ENCODE assay signal across 12 cellular contexts in the genomic region with DNA sequence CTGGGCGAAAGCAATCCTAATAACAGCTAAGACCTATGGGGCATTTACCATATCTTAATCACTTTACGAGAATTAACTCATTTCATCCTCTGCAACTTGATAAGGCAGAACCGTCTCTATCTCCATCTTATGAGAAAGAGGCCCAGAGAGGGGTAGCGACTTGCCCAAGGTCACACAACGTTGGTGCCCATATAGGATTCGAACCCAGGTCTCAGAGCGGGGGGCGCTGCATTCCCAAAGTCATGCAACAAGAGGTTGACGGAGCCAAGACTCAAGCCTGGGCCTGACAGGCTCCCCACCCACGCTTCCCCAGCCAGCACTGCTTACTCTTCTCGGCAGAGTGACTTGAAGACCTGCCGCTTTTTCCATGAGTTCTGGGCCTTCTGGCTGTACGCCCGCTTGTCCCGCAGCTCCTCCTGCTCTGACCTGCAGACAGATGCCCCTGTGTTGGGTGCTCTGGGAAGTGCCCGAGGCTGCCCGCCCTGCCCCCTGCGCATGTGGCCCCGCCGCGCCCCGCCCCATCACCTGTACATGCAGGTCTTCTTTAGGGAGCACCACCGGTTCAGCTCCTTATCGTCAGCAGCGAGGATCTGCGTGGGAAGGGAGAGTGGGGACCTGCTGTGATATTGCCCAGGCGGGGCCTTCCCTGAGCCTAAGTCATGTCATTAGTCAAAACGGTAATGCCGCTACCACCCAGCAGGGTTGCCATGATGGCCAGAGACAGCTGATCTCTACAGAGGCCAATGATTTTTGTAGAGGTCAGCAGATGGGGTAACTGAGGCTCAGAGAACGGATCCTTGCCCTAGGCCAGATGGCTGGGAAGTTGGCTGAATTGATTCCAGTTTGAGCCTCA. TPM values are rescaled to one million over a fixed set of nuclear protein-coding genes. Genes with fewer than 3 reads are reported as not detected.
A peak's percentile ranks its signal among the peaks of the same experiment; 100 is the strongest.
DNase-seq lines count a peak whose midpoint lies in the region; TF ChIP-seq lines count a peak whose summit lies in the region.
"Had no signal": no experiment of that assay in that cellular context is flagged by ENCODE, and none has a peak within 500 bp of the region (broad histone marks: within the 10 kb centered on the region; RNA-seq: fewer than 3 reads in every experiment).

No MANE protein-coding gene starts in this region.

- H3K27ac Mint-ChIP-seq in neural crest cell (ENCODE audit: unreplicated experiment), result no peak overlapping the region

- TF ChIP-seq CTCF in GM10266 (IDR thresholded peaks at IDR 0.05; ENCODE audit: control insufficient read depth, insufficient read depth, low read depth, missing control alignments) (no peak), HL-60 (IDR thresholded peaks at IDR 0.05; ENCODE audit: insufficient read depth, low read length) (no peak), brain microvascular endothelial cell (IDR thresholded peaks at IDR 0.05; ENCODE audit: low read depth, low read length, missing control alignments) (peak; percentile 41), neural crest cell (conservative IDR thresholded peaks at IDR 0.05) (peak; percentile 34)

- peak overlapping the region; percentile 50; the same call in 1 of the 2 replicates for H3K27ac ChIP-seq in HL-60 (replicated peaks)
- no peak overlapping the region for H3K27ac ChIP-seq in brain microvascular endothelial cell

- H3K27me3 ChIP-seq in HL-60 (ENCODE audit: insufficient read depth, poor library complexity, severe bottlenecking) (no peaks in the 10 kb centered on the region), brain microvascular endothelial cell (replicated peaks) (no peaks in the 10 kb centered on the region)

- no peaks in the 10 kb centered on the region for H3K4me1 Mint-ChIP-seq in neural crest cell

- no peaks in the 10 kb centered on the region for H3K27me3 Mint-ChIP-seq in neural crest cell (ENCODE audit: low read depth)

- H3K36me3 ChIP-seq in brain microvascular endothelial cell (replicated peaks), result peaks cover 67% of the 10 kb centered on the region

- H3K4me3 Mint-ChIP-seq in neural crest cell, result no peak overlapping the region

- DNase-seq in GM10266 (ENCODE audit: extremely low spot score) (peak; percentile 19), HL-60 (ENCODE audit: low read depth in 1 of 2, low spot score in 1 of 2) (no peak), brain microvascular endothelial cell (no peak), neural crest cell (ENCODE audit: low read depth, low spot score) (no peak), COLO668 (lab: John Stamatoyannopoulos, UW; ENCODE audit: unreplicated experiment) (no peak), NCI-H1436 (lab: John Stamatoyannopoulos, UW) (no peak)
- DNase-seq in stimulated activated naive CD4-positive, alpha-beta T cell treated with Interleukin-2 at 50 U/mL for 16 hours (lab: John Stamatoyannopoulos, UW), result no peak
- DNase-seq: NCI-H1048; NK-92 treated with Interleukin-12 subunit alpha and Interleukin-12 subunit beta, amount 100 ng/mL, for 24 hours had no signal

- H3K9me3 Mint-ChIP-seq in neural crest cell, result no peaks in the 10 kb centered on the region

- peaks cover 7% of the 10 kb centered on the region for H3K36me3 Mint-ChIP-seq in neural crest cell (ENCODE audit: low read depth)

- no peak overlapping the region for H3K4me3 ChIP-seq in HL-60 (replicated peaks; ENCODE audit: insufficient read depth, low read length)
- no peak overlapping the region for H3K4me3 ChIP-seq in brain microvascular endothelial cell (ENCODE audit: low read depth, low read length)
- H3K4me3 ChIP-seq: mucosa of descending colon had no signal

- in situ Hi-C loops in brain microvascular endothelial cell (cut with HindIII; ENCODE audit: low pct_ligation_motif_present, low sequenced_read_pairs), result no loop called here

RNA-seq across cellular contexts. Expression of gene KRI1, which starts 10.8 kb away (rescaled TPM):
- 41.2 and 42.5 TPM in 2 replicates for total RNA-seq in neural crest cell

RNA-seq across cellular contexts. Expression of gene ATG4D, which starts 11.3 kb away (rescaled TPM):
- 53.3 and 56.7 TPM in 2 replicates for total RNA-seq in neural crest cell

RNA-seq across cellular contexts. Expression of gene CDKN2D, which starts 13.8 kb away (rescaled TPM):
- total RNA-seq in neural crest cell, result 8.7 and 9.5 TPM in 2 replicates

RNA-seq across cellular contexts. Expression of gene AP1M2, which starts 32.1 kb away (rescaled TPM):
- total RNA-seq in neural crest cell, result not detected in 2 replicates
- total RNA-seq: dermis microvascular lymphatic vessel endothelial cell; T-helper 2 cell treated with Interferon-gamma antibody and Interleukin-4, amounts not matched to agents 100 ng/mL and 5 ng/mL, for 36 hours had no signal

RNA-seq across cellular contexts. Expression of gene S1PR5, which starts 37.7 kb away (rescaled TPM):
- 0.79 and 1.1 TPM in 2 replicates for total RNA-seq in neural crest cell
- total RNA-seq: dermis microvascular lymphatic vessel endothelial cell; T-helper 2 cell treated with Interferon-gamma antibody and Interleukin-4, amounts not matched to agents 100 ng/mL and 5 ng/mL, for 36 hours had no signal

Comparison
In these comparisons a context has a peak if more than half of its experiments do, and no peak if none do; other contexts are left out.
1. CTCF ChIP-seq: peak in brain microvascular endothelial cell (single experiment) and neural crest cell (single experiment); none in GM10266 (single experiment) and HL-60 (single experiment).